In the genomic region with DNA sequence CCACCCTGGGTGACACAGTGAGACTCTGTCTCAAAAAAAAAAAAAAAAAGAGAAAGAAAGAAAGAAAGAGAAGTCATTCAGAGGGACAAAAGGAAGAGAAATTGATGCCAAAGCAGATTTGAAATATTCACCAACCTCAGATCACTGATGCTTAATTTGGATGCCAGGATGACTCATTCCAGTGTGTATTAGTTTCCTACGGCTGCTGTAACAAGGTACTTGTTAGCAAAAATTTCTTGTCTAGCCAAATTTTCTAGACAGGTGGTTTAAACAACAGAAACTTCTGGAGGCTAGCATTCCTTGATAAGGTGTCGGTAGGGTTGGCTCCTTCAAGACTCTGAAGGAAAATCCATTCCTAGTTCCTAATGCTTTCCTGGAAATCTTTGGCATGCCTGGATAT, we compare ENCODE assay signal across 2 cellular contexts.
TF ChIP-seq lines count a peak whose summit lies in the region.

No MANE protein-coding gene starts in this region.

TF ChIP-seq in HepG2, 621 proteins besides CTCF, POLR2A, EP300 and RAD21:
- TF ChIP-seq, protein P1, sequence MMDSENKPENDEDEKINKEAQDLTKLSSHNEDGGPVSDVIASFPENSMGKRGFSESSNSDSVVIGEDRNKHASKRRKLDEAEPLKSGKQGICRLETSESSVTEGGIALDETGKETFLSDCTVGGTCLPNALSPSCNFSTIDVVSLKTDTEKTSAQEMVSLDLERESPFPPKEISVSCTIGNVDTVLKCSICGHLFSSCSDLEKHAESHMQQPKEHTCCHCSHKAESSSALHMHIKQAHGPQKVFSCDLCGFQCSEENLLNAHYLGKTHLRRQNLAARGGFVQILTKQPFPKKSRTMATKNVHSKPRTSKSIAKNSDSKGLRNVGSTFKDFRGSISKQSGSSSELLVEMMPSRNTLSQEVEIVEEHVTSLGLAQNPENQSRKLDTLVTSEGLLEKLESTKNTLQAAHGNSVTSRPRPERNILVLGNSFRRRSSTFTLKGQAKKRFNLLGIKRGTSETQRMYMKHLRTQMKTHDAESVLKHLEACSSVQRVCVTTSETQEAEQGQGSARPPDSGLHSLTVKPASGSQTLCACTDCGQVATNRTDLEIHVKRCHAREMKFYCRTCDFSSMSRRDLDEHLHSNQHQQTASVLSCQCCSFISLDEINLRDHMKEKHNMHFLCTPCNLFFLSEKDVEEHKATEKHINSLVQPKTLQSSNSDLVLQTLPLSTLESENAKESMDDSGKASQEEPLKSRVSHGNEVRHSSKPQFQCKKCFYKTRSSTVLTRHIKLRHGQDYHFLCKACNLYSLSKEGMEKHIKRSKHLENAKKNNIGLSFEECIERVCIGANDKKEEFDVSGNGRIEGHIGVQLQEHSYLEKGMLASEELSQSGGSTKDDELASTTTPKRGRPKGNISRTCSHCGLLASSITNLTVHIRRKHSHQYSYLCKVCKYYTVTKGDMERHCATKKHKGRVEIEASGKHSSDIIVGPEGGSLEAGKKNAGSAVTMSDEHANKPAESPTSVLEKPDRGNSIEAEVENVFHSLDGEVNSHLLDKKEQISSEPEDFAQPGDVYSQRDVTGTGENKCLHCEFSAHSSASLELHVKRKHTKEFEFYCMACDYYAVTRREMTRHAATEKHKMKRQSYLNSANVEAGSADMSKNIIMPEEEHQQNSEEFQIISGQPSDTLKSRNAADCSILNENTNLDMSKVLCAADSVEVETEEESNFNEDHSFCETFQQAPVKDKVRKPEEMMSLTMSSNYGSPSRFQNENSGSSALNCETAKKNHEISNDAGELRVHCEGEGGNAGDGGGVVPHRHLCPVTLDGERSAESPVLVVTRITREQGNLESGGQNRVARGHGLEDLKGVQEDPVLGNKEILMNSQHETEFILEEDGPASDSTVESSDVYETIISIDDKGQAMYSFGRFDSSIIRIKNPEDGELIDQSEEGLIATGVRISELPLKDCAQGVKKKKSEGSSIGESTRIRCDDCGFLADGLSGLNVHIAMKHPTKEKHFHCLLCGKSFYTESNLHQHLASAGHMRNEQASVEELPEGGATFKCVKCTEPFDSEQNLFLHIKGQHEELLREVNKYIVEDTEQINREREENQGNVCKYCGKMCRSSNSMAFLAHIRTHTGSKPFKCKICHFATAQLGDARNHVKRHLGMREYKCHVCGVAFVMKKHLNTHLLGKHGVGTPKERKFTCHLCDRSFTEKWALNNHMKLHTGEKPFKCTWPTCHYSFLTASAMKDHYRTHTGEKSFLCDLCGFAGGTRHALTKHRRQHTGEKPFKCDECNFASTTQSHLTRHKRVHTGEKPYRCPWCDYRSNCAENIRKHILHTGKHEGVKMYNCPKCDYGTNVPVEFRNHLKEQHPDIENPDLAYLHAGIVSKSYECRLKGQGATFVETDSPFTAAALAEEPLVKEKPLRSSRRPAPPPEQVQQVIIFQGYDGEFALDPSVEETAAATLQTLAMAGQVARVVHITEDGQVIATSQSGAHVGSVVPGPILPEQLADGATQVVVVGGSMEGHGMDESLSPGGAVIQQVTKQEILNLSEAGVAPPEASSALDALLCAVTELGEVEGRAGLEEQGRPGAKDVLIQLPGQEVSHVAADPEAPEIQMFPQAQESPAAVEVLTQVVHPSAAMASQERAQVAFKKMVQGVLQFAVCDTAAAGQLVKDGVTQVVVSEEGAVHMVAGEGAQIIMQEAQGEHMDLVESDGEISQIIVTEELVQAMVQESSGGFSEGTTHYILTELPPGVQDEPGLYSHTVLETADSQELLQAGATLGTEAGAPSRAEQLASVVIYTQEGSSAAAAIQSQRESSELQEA (CRISPR knock-in tag; IDR thresholded peaks at IDR 0.05; ENCODE audit: not compliant biosample characterization), result no peak
- TF ChIP-seq ZNF12 (CRISPR knock-in tag; IDR thresholded peaks at IDR 0.05) (peak; percentile 80), ZNF777 (CRISPR knock-in tag; IDR thresholded peaks at IDR 0.05) (no peak), SUZ12 (IDR thresholded peaks at IDR 0.05; ENCODE audit: low read depth, low read length) (no peak)
- TF ChIP-seq, protein P2, sequence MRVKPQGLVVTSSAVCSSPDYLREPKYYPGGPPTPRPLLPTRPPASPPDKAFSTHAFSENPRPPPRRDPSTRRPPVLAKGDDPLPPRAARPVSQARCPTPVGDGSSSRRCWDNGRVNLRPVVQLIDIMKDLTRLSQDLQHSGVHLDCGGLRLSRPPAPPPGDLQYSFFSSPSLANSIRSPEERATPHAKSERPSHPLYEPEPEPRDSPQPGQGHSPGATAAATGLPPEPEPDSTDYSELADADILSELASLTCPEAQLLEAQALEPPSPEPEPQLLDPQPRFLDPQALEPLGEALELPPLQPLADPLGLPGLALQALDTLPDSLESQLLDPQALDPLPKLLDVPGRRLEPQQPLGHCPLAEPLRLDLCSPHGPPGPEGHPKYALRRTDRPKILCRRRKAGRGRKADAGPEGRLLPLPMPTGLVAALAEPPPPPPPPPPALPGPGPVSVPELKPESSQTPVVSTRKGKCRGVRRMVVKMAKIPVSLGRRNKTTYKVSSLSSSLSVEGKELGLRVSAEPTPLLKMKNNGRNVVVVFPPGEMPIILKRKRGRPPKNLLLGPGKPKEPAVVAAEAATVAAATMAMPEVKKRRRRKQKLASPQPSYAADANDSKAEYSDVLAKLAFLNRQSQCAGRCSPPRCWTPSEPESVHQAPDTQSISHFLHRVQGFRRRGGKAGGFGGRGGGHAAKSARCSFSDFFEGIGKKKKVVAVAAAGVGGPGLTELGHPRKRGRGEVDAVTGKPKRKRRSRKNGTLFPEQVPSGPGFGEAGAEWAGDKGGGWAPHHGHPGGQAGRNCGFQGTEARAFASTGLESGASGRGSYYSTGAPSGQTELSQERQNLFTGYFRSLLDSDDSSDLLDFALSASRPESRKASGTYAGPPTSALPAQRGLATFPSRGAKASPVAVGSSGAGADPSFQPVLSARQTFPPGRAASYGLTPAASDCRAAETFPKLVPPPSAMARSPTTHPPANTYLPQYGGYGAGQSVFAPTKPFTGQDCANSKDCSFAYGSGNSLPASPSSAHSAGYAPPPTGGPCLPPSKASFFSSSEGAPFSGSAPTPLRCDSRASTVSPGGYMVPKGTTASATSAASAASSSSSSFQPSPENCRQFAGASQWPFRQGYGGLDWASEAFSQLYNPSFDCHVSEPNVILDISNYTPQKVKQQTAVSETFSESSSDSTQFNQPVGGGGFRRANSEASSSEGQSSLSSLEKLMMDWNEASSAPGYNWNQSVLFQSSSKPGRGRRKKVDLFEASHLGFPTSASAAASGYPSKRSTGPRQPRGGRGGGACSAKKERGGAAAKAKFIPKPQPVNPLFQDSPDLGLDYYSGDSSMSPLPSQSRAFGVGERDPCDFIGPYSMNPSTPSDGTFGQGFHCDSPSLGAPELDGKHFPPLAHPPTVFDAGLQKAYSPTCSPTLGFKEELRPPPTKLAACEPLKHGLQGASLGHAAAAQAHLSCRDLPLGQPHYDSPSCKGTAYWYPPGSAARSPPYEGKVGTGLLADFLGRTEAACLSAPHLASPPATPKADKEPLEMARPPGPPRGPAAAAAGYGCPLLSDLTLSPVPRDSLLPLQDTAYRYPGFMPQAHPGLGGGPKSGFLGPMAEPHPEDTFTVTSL (CRISPR knock-in tag; IDR thresholded peaks at IDR 0.05; ENCODE audit: borderline replicate concordance), result no peak

TF ChIP-seq in K562, 482 proteins besides CTCF, POLR2A, EP300 and RAD21:
- TF ChIP-seq LCOR (CRISPR knock-in tag; IDR thresholded peaks at IDR 0.05) (no peak), ZNF12 (CRISPR knock-in tag; IDR thresholded peaks at IDR 0.05) (peak; percentile 56; the same call in 1 of the 2 replicates), YBX1 (IDR thresholded peaks at IDR 0.05) (no peak)
